Comparison of ENCODE assay signal across 22 cellular contexts in the genomic region with DNA sequence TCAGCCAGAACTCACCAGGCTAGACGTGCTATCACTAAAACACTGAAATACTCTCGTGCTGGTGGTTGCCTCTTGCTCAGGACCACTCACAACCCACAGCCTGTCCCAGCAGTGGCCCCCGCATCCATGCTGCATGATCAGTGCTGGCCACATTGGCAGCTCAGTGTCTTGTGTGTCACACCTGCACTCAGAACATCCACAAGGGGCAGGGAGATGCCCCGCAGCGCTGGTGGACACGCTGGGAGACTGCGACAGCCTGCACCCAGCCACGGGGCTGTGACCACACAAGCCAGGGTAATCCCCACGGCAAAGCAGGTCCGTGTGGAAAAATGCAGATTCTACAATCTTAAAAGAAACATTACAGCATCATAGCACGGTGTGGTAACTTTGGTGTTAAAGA. TPM values are rescaled to one million over a fixed set of nuclear protein-coding genes. Genes with fewer than 3 reads are reported as not detected.
DNase-seq lines count a peak whose midpoint lies in the region; ATAC-seq and TF ChIP-seq lines count a peak whose summit lies in the region.
"Had no signal": no experiment of that assay in that cellular context is flagged by ENCODE, and none has a peak within 500 bp of the region (broad histone marks: within the 10 kb centered on the region; RNA-seq: fewer than 3 reads in every experiment).

No MANE protein-coding gene starts in this region.

- CTCF ChIA-PET in OCI-LY7 (lab: Charles Lee; ENCODE audit: unreplicated experiment): no interaction called here

- H2AFZ ChIP-seq in MM.1S (ENCODE audit: low read length): no peak overlapping the region
- no peak overlapping the region for H2AFZ ChIP-seq in OCI-LY7 (ENCODE audit: low read length)

- no TSS peak for BruUV-seq in OCI-LY7 (replicated peaks; lab: Mats Ljungman, UMichigan)

- TF ChIP-seq CTCF in MM.1S (IDR thresholded peaks at IDR 0.05; ENCODE audit: low read length): no peak
- TF ChIP-seq CTCF in endodermal cell (conservative IDR thresholded peaks at IDR 0.05): no peak
- no peak for TF ChIP-seq CTCF in prostate gland (IDR thresholded peaks at IDR 0.05)
- TF ChIP-seq CTCF in OCI-LY7 (conservative IDR thresholded peaks at IDR 0.05; ENCODE audit: low read length): no peak
- no peak for TF ChIP-seq CTCF in psoas muscle (IDR thresholded peaks at IDR 0.05)

- H3F3A ChIP-seq in MM.1S (ENCODE audit: insufficient read depth, low read length): peaks cover 42% of the 10 kb centered on the region

- DNase-seq in MM.1S (no peak), endodermal cell (peak; percentile 44), prostate gland (ENCODE audit: low spot score) (no peak), LoVo (ENCODE audit: low spot score) (no peak), NCI-H345 treated with DMSO at 0.1 percent for 48 hours (lab: John Stamatoyannopoulos, UW; ENCODE audit: unreplicated experiment) (no peak), OCI-LY7 (ENCODE audit: low spot score) (no peak), psoas muscle (no peak)
- DNase-seq: activated CD4-positive, alpha-beta T cell treated with anti-CD3 and anti-CD28 coated beads, Interleukin-2, amount 10 ng/mL, durations not matched to agents 7 days and 5 days; activated naive CD4-positive, alpha-beta T cell treated with anti-CD3 and anti-CD28 coated beads, Interleukin-2, amount 10 ng/mL, durations not matched to agents 7 days and 5 days; activated T-cell treated with anti-CD3 and anti-CD28 coated beads, Interleukin-2, amount 50 U/mL, for 72 hours; effector CD8-positive, alpha-beta T cell; GOT3; Karpas-422; NCI-H1694 treated with DMSO at 0.1 percent for 48 hours; NCI-H2171 treated with DMSO at 0.1 percent for 48 hours; NCI-H524 treated with DMSO at 0.1 percent for 48 hours; SW 1271; T1000 had no signal

- H3K27me3 ChIP-seq in BLaER1 (no peaks in the 10 kb centered on the region), MM.1S (replicated peaks; ENCODE audit: insufficient read depth, low read length) (no peaks in the 10 kb centered on the region), endodermal cell (ENCODE audit: control insufficient read depth, insufficient read depth, low read length, poor library complexity, severe bottlenecking) (no peaks in the 10 kb centered on the region), prostate gland (replicated peaks; ENCODE audit: insufficient read depth) (no peaks in the 10 kb centered on the region), psoas muscle (ENCODE audit: insufficient read depth in 3 of 3, low read length in 2 of 3) (no peaks in the 10 kb centered on the region)
- H3K27me3 ChIP-seq: breast epithelium, upper lobe of left lung had no signal

- H3K9me2 ChIP-seq in MM.1S (replicated peaks; ENCODE audit: insufficient read depth, low read length) (no peaks in the 10 kb centered on the region), OCI-LY7 (ENCODE audit: insufficient read depth, low read length) (no peaks in the 10 kb centered on the region)

- H3K4me3 Mint-ChIP-seq in endodermal cell: no peak overlapping the region
- H3K4me3 Mint-ChIP-seq: activated CD4-positive, alpha-beta T cell treated with anti-CD3 and anti-CD28 coated beads, Interleukin-2, amount 10 ng/mL, durations not matched to agents 7 days and 5 days; activated naive CD4-positive, alpha-beta T cell treated with anti-CD3 and anti-CD28 coated beads, Interleukin-2, amount 10 ng/mL, durations not matched to agents 7 days and 5 days; activated T-cell treated with anti-CD3 and anti-CD28 coated beads, Interleukin-2, amount 50 U/mL, for 72 hours had no signal

- intact Hi-C loops in prostate gland (cut with DNase I) (no loop called here), OCI-LY7 (cut with micrococcal nuclease; ENCODE audit: unreplicated experiment) (no loop called here), psoas muscle (cut with DNase I) (no loop called here)

- no peaks in the 10 kb centered on the region for H3K27me3 Mint-ChIP-seq in endodermal cell (ENCODE audit: insufficient read depth)
- H3K27me3 Mint-ChIP-seq: activated CD4-positive, alpha-beta T cell treated with anti-CD3 and anti-CD28 coated beads, Interleukin-2, amount 10 ng/mL, durations not matched to agents 7 days and 5 days; activated naive CD4-positive, alpha-beta T cell treated with anti-CD3 and anti-CD28 coated beads, Interleukin-2, amount 10 ng/mL, durations not matched to agents 7 days and 5 days had no signal

- H3K36me3 ChIP-seq in BLaER1: peaks cover 77% of the 10 kb centered on the region
- H3K36me3 ChIP-seq in MM.1S (replicated peaks; ENCODE audit: insufficient read depth, low read length): no peaks in the 10 kb centered on the region
- H3K36me3 ChIP-seq in endodermal cell (ENCODE audit: control insufficient read depth, insufficient read depth, low read length): no peaks in the 10 kb centered on the region
- peaks cover 0 to 11% of the 10 kb centered on the region in 2 donors for H3K36me3 ChIP-seq in prostate gland
- no peaks in the 10 kb centered on the region for H3K36me3 ChIP-seq in OCI-LY7 (ENCODE audit: insufficient read depth, low read length)
- H3K36me3 ChIP-seq in psoas muscle (ENCODE audit: insufficient read depth in 1 of 2, low read depth in 1 of 2): peaks cover 0 to 71% of the 10 kb centered on the region in 2 donors

- POLR2A ChIA-PET in OCI-LY7 (lab: Charles Lee): interaction anchor here (0.5 to 0.7 kb wide), 2 partner anchors 9 to 77 kb away, joined by 3 read pairs; no protein-coding TSS in a partner anchor

- H3K9me3 ChIP-seq in BLaER1 (no peaks in the 10 kb centered on the region), MM.1S (replicated peaks; ENCODE audit: insufficient read depth, low read length) (no peaks in the 10 kb centered on the region), endodermal cell (ENCODE audit: control insufficient read depth, low read length) (no peaks in the 10 kb centered on the region), prostate gland (no peaks in the 10 kb centered on the region), OCI-LY7 (ENCODE audit: low read length) (no peaks in the 10 kb centered on the region), psoas muscle (no peaks in the 10 kb centered on the region)
- H3K9me3 ChIP-seq: breast epithelium, upper lobe of left lung had no signal

- no peak overlapping the region for H3K4me3 ChIP-seq in BLaER1
- no peak overlapping the region for H3K4me3 ChIP-seq in MM.1S (ENCODE audit: low read length)
- no peak overlapping the region for H3K4me3 ChIP-seq in endodermal cell (ENCODE audit: low read length)
- H3K4me3 ChIP-seq in prostate gland: no peak overlapping the region
- no peak overlapping the region for H3K4me3 ChIP-seq in OCI-LY7 (ENCODE audit: low read depth, low read length, poor library complexity, severe bottlenecking)
- H3K4me3 ChIP-seq in psoas muscle: no peak overlapping the region
- H3K4me3 ChIP-seq: breast epithelium, skin epidermis, upper lobe of left lung had no signal

- 94 to 100% methylated on average over 3 to 11 of the region's 11 CpGs for WGBS in endodermal cell (ENCODE audit: insufficient coverage in 1 of 2, insufficient read length in 1 of 2), 2 experiments
- 93% methylated on average over 11 of the region's 11 CpGs for WGBS in prostate gland
- 88 to 91% (median 89%) methylated on average over 11 of the region's 11 CpGs for WGBS in psoas muscle, 3 donors

- H4K20me1 ChIP-seq in BLaER1: peaks cover 78% of the 10 kb centered on the region
- no peaks in the 10 kb centered on the region for H4K20me1 ChIP-seq in MM.1S (ENCODE audit: insufficient read depth, low read length)
- no peaks in the 10 kb centered on the region; the same call in 1 of the 2 replicates for H4K20me1 ChIP-seq in OCI-LY7 (ENCODE audit: insufficient read depth, low read length)

- no peak overlapping the region for H3K27ac Mint-ChIP-seq in endodermal cell
- H3K27ac Mint-ChIP-seq: activated naive CD4-positive, alpha-beta T cell treated with anti-CD3 and anti-CD28 coated beads, Interleukin-2, amount 10 ng/mL, durations not matched to agents 7 days and 5 days; activated T-cell treated with anti-CD3 and anti-CD28 coated beads, Interleukin-2, amount 50 U/mL, for 72 hours had no signal

- H3K4me1 ChIP-seq in BLaER1 (peaks cover 47% of the 10 kb centered on the region), MM.1S (ENCODE audit: low read length) (peaks cover 52% of the 10 kb centered on the region), endodermal cell (ENCODE audit: control insufficient read depth, insufficient read depth, low read length) (no peaks in the 10 kb centered on the region), prostate gland (replicated peaks) (peaks cover 13% of the 10 kb centered on the region), OCI-LY7 (ENCODE audit: insufficient read depth, low read length, poor library complexity, severe bottlenecking) (no peaks in the 10 kb centered on the region), psoas muscle (peaks cover 17% of the 10 kb centered on the region)

- H3K9ac ChIP-seq in BLaER1: no peak overlapping the region
- peak overlapping the region; percentile 39; the same call in 1 of the 2 replicates for H3K9ac ChIP-seq in MM.1S (ENCODE audit: low read length)
- H3K9ac ChIP-seq in endodermal cell (ENCODE audit: extremely low read depth, low read length, poor library complexity, severe bottlenecking): no peak overlapping the region

- H3K79me2 ChIP-seq in MM.1S (ENCODE audit: low read length) (peaks cover 29% of the 10 kb centered on the region), OCI-LY7 (ENCODE audit: insufficient read depth, low read depth, low read length) (no peaks in the 10 kb centered on the region)

- H3K36me3 Mint-ChIP-seq in endodermal cell (ENCODE audit: low read depth): no peaks in the 10 kb centered on the region

- peak overlapping the region; percentile 73 for H3K4me2 ChIP-seq in BLaER1
- H3K4me2 ChIP-seq in MM.1S (ENCODE audit: low read depth, low read length): peak overlapping the region; percentile 57; the same call in 1 of the 2 replicates
- no peak overlapping the region for H3K4me2 ChIP-seq in OCI-LY7 (ENCODE audit: low read length)

- no peak overlapping the region for H3K27ac ChIP-seq in BLaER1
- H3K27ac ChIP-seq in MM.1S (ENCODE audit: low read length): peak overlapping the region; percentile 85
- no peak overlapping the region for H3K27ac ChIP-seq in endodermal cell (ENCODE audit: low read depth, low read length)
- peak overlapping the region; percentile 45 to 83 for H3K27ac ChIP-seq in prostate gland
- H3K27ac ChIP-seq in OCI-LY7 (ENCODE audit: low read depth, low read length, poor library complexity, severe bottlenecking): no peak overlapping the region
- no peak overlapping the region for H3K27ac ChIP-seq in psoas muscle

- no peaks in the 10 kb centered on the region for H3K9me3 Mint-ChIP-seq in endodermal cell
- H3K9me3 Mint-ChIP-seq: activated CD4-positive, alpha-beta T cell treated with anti-CD3 and anti-CD28 coated beads, Interleukin-2, amount 10 ng/mL, durations not matched to agents 7 days and 5 days; activated naive CD4-positive, alpha-beta T cell treated with anti-CD3 and anti-CD28 coated beads, Interleukin-2, amount 10 ng/mL, durations not matched to agents 7 days and 5 days; activated T-cell treated with anti-CD3 and anti-CD28 coated beads, Interleukin-2, amount 50 U/mL, for 72 hours had no signal

- no peak for TF ChIP-seq POLR2A in prostate gland (IDR thresholded peaks at IDR 0.05)

- H3K4me1 Mint-ChIP-seq in endodermal cell: peaks cover 20% of the 10 kb centered on the region
- H3K4me1 Mint-ChIP-seq: activated CD4-positive, alpha-beta T cell treated with anti-CD3 and anti-CD28 coated beads, Interleukin-2, amount 10 ng/mL, durations not matched to agents 7 days and 5 days; activated naive CD4-positive, alpha-beta T cell treated with anti-CD3 and anti-CD28 coated beads, Interleukin-2, amount 10 ng/mL, durations not matched to agents 7 days and 5 days had no signal

- ATAC-seq in psoas muscle: no peak
- ATAC-seq: activated T-cell treated with anti-CD3 and anti-CD28 coated beads, Interleukin-2, amount 50 U/mL, for 72 hours had no signal

RNA-seq across cellular contexts. Expression of a gene that starts 23.9 kb away (rescaled TPM):
- total RNA-seq in endodermal cell (10 to 100 TPM; 60.2 to 65.6 TPM), prostate gland (10 to 100 TPM; 70.5 to 93.8 TPM), OCI-LY7 (2022) (24.3 and 28.0 TPM in 2 replicates), psoas muscle (10 to 100 TPM; 19.9 to 44.5 (median 24.2) TPM)
- 76.8 TPM for polyA plus RNA-seq in endodermal cell (2013, experiment 1 of 2)
- 70.0 TPM for polyA plus RNA-seq in endodermal cell (2013, experiment 2 of 2)
- total RNA-seq in OCI-LY7 (2014; rRNA removed; shearing (Covaris generic)): 27.7 and 29.0 TPM in 2 replicates
- polyA plus RNA-seq in psoas muscle: 10 to 100 TPM; 25.5 to 31.2 (median 30.3) TPM

RNA-seq across cellular contexts. Expression of a gene that starts 41.5 kb away (rescaled TPM):
- total RNA-seq in endodermal cell: under 1 TPM in 1 of 2 donors, not detected in 1; 0.22 TPM
- 0.68 TPM for polyA plus RNA-seq in endodermal cell (2013, experiment 1 of 2)
- 0.50 TPM for polyA plus RNA-seq in endodermal cell (2013, experiment 2 of 2)
- 100 to 1,000 TPM; 111 to 170 TPM for total RNA-seq in prostate gland
- total RNA-seq in OCI-LY7 (2014; rRNA removed; shearing (Covaris generic)): 0.35 and 0.72 TPM in 2 replicates
- total RNA-seq in OCI-LY7 (2022): 0.30 and 0.40 TPM in 2 replicates
- total RNA-seq in psoas muscle: 10 to 100 TPM; 16.8 to 53.3 (median 39.0) TPM
- polyA plus RNA-seq in psoas muscle: 10 to 100 TPM in 2 of 3 donors, 1 to 10 TPM in 1; 8.8 to 15.1 (median 12.2) TPM

Comparison
In these comparisons a context has a peak if more than half of its experiments do, and no peak if none do; other contexts are left out.
1. H3K27ac ChIP-seq: peak in MM.1S (single experiment) and prostate gland (2 of 2); none in BLaER1 (single experiment), endodermal cell (single experiment), OCI-LY7 (single experiment) and psoas muscle (single experiment).
2. RNA of a gene that starts 41.5 kb away (total RNA-seq): 111 to 170 TPM in prostate gland and 16.8 to 53.3 TPM in psoas muscle; 0.30 to 0.72 TPM in OCI-LY7 and 0.22 TPM in endodermal cell; every median in the first group is over 10 times any median in the second.